ENCODE assay signal across 28 cellular contexts in genomic region chr5:155564541-155564940, GRCh38.
"Had no signal": no experiment of that assay in that cellular context is flagged by ENCODE, and none has a peak within 500 bp of the region (broad histone marks: within the 10 kb centered on the region; RNA-seq: fewer than 3 reads in every experiment).

No MANE protein-coding gene starts in this region.

- H3K4me2 ChIP-seq: KMS-11 had no signal

- H3K4me1 ChIP-seq: breast epithelium had no signal

- H3K36me3 Mint-ChIP-seq: activated CD8-positive, alpha-beta memory T cell treated with anti-CD3 and anti-CD28 coated beads, Interleukin-2, amount 10 ng/mL, durations not matched to agents 7 days and 5 days; activated naive CD4-positive, alpha-beta T cell treated with anti-CD3 and anti-CD28 coated beads, Interleukin-2, amount 50 U/mL, for 24 hours had no signal

- H3K27ac Mint-ChIP-seq: activated CD4-positive, alpha-beta T cell treated with anti-CD3 and anti-CD28 coated beads, Interleukin-2, amount 10 ng/mL, durations not matched to agents 24 days and 14 days; activated CD8-positive, alpha-beta memory T cell treated with anti-CD3 and anti-CD28 coated beads, Interleukin-2, amount 10 ng/mL, durations not matched to agents 7 days and 5 days; activated naive CD4-positive, alpha-beta T cell treated with anti-CD3 and anti-CD28 coated beads, Interleukin-2, amount 50 U/mL, for 24 hours; activated T-cell treated with anti-CD3 and anti-CD28 coated beads, Interleukin-2, amount 50 U/mL, for 24 hours; activated T-helper 1 cell treated with anti-CD3 and anti-CD28 coated beads, Interleukin-12 subunit alpha, Interleukin-12 subunit beta, Interleukin-2, Interleukin-4 antibody, amounts not matched to agents 30 ng/mL and 10 ng/mL and 1 ng/mL, durations not matched to agents 14 hours and 24 hours and 36 hours; T-helper 17 cell; WTC11 had no signal

- H3K27ac ChIP-seq: breast epithelium, KMS-11 had no signal

- H3K9me3 ChIP-seq: MG63 had no signal

- ATAC-seq: activated CD8-positive, alpha-beta memory T cell treated with anti-CD3 and anti-CD28 coated beads, Interleukin-2, amount 10 ng/mL, durations not matched to agents 7 days and 5 days; T-helper 17 cell; WTC11 had no signal

- H3K4me1 Mint-ChIP-seq: activated CD4-positive, alpha-beta T cell treated with anti-CD3 and anti-CD28 coated beads, Interleukin-2, amount 10 ng/mL, durations not matched to agents 24 days and 14 days; activated CD8-positive, alpha-beta memory T cell treated with anti-CD3 and anti-CD28 coated beads, Interleukin-2, amount 10 ng/mL, durations not matched to agents 7 days and 5 days; activated naive CD4-positive, alpha-beta T cell treated with anti-CD3 and anti-CD28 coated beads, Interleukin-2, amount 50 U/mL, for 24 hours; T-helper 17 cell had no signal

- H3K4me3 Mint-ChIP-seq: activated CD4-positive, alpha-beta T cell treated with anti-CD3 and anti-CD28 coated beads, Interleukin-2, amount 10 ng/mL, durations not matched to agents 24 days and 14 days; activated CD8-positive, alpha-beta memory T cell treated with anti-CD3 and anti-CD28 coated beads, Interleukin-2, amount 10 ng/mL, durations not matched to agents 7 days and 5 days; activated naive CD4-positive, alpha-beta T cell treated with anti-CD3 and anti-CD28 coated beads, Interleukin-2, amount 50 U/mL, for 24 hours; activated T-cell treated with anti-CD3 and anti-CD28 coated beads, Interleukin-2, amount 50 U/mL, for 24 hours; activated T-helper 1 cell treated with anti-CD3 and anti-CD28 coated beads, Interleukin-12 subunit alpha, Interleukin-12 subunit beta, Interleukin-2, Interleukin-4 antibody, amounts not matched to agents 30 ng/mL and 10 ng/mL and 1 ng/mL, durations not matched to agents 14 hours and 24 hours and 36 hours; T-helper 17 cell; WTC11 had no signal

- H3K36me3 ChIP-seq: breast epithelium, MG63 had no signal

- H3K9ac ChIP-seq: KMS-11 had no signal

- H3K4me3 ChIP-seq: breast epithelium, MG63 had no signal

- H3K27me3 Mint-ChIP-seq: activated CD4-positive, alpha-beta T cell treated with anti-CD3 and anti-CD28 coated beads, Interleukin-2, amount 10 ng/mL, durations not matched to agents 24 days and 14 days; activated CD8-positive, alpha-beta memory T cell treated with anti-CD3 and anti-CD28 coated beads, Interleukin-2, amount 10 ng/mL, durations not matched to agents 7 days and 5 days; activated T-cell treated with anti-CD3 and anti-CD28 coated beads, Interleukin-2, amount 50 U/mL, for 24 hours; T-helper 17 cell had no signal

- H3K27me3 ChIP-seq: breast epithelium had no signal

- DNase-seq: activated CD4-positive, alpha-beta T cell treated with anti-CD3 and anti-CD28 coated beads for 1 hour; activated CD4-positive, alpha-beta T cell treated with anti-CD3 and anti-CD28 coated beads, Interleukin-2, amount 10 ng/mL, durations not matched to agents 24 days and 14 days; activated CD4-positive, alpha-beta T cell treated with anti-CD3 and anti-CD28 coated beads, Interleukin-2, amount 50 U/mL, for 48 hours; activated CD8-positive, alpha-beta memory T cell treated with anti-CD3 and anti-CD28 coated beads, Interleukin-2, amount 10 ng/mL, durations not matched to agents 7 days and 5 days; activated effector memory CD4-positive, alpha-beta T cell treated with Interleukin-2 at 50 U/mL for 16 hours; activated naive CD4-positive, alpha-beta T cell; activated T-cell treated with anti-CD3 and anti-CD28 coated beads, Interleukin-2, amount 50 U/mL, for 24 hours; aorta; MG63; MV-4-11; NCI-H1105; NCI-H1436; NCI-H1694 treated with DMSO at 0.1 percent for 48 hours; NCI-H2081 treated with DMSO at 0.1 percent for 48 hours; NCI-H2171; NCI-H2227 treated with DMSO at 0.1 percent for 48 hours; NCI-H446 treated with DMSO at 0.1 percent for 48 hours; NCI-H526 treated with DMSO at 0.1 percent for 48 hours; NCI-H82; NK-92 treated with Interleukin-12 subunit alpha and Interleukin-12 subunit beta, amount 100 ng/mL, for 24 hours; SHP77 treated with DMSO at 0.1 percent for 48 hours; T-helper 17 cell; T-helper 9 cell had no signal
